32 cellular contexts compared by ENCODE assay signal in genomic region chr9:22986556-22986955, GRCh38.
DNase-seq lines count a peak whose midpoint lies in the region; TF ChIP-seq lines count a peak whose summit lies in the region.
"Had no signal": no experiment of that assay in that cellular context is flagged by ENCODE, and none has a peak within 500 bp of the region (broad histone marks: within the 10 kb centered on the region; RNA-seq: fewer than 3 reads in every experiment).

No MANE protein-coding gene starts in this region.

- H3K27me3 Mint-ChIP-seq in type B pancreatic cell (no peaks in the 10 kb centered on the region), mesothelial cell of epicardium (ENCODE audit: low read depth) (no peaks in the 10 kb centered on the region)
- H3K27me3 Mint-ChIP-seq: activated CD8-positive, alpha-beta T cell treated with anti-CD3 and anti-CD28 coated beads for 36 hours; dendritic cell treated with granulocyte-macrophage colony-stimulating factor and Interleukin-4, amounts not matched to agents 40 ng/mL and 50 ng/mL, for 4 days; naive thymus-derived CD4-positive, alpha-beta T cell had no signal

- peak; percentile 27 for DNase-seq in DMS53 (lab: John Stamatoyannopoulos, UW)
- DNase-seq in DMS53 treated with DMSO at 0.1 percent for 48 hours (lab: John Stamatoyannopoulos, UW; ENCODE audit: unreplicated experiment), result no peak
- peak; percentile 37 for DNase-seq in RKO (ENCODE audit: low spot score)
- DNase-seq in epithelial cell of proximal tubule (ENCODE audit: low read depth), result no peak
- no peak for DNase-seq in type B pancreatic cell (ENCODE audit: extremely low spot score, unreplicated experiment)
- no peak for DNase-seq in NCI-H526 treated with DMSO at 0.1 percent for 48 hours (lab: John Stamatoyannopoulos, UW)
- DNase-seq in mesothelial cell of epicardium (ENCODE audit: low spot score in 2 of 2, unreplicated experiment in 2 of 2), result no peak
- no peak for DNase-seq in SHP77 treated with DMSO at 0.1 percent for 48 hours (lab: John Stamatoyannopoulos, UW)
- DNase-seq: 8988T; activated CD4-positive, alpha-beta T cell treated with anti-CD3 and anti-CD28 coated beads for 1 hour; activated CD8-positive, alpha-beta memory T cell treated with anti-CD3 and anti-CD28 coated beads, Interleukin-2, amount 50 U/mL, for 48 hours; activated CD8-positive, alpha-beta T cell treated with anti-CD3 and anti-CD28 coated beads for 36 hours; activated naive CD4-positive, alpha-beta T cell treated with anti-CD3 and anti-CD28 coated beads for 36 hours; body of pancreas; Calu3; foreskin keratinocyte; GOT3; heart left ventricle; KBM-7; MG63; naive thymus-derived CD4-positive, alpha-beta T cell; NCI-H1105; NCI-H1930; NCI-H526; occipital lobe; RPMI8226; stimulated activated CD4-positive, alpha-beta T cell treated with anti-CD3 and anti-CD28 coated beads, Interleukin-15, amount 100 ng/mL, for 24 hours; transverse colon had no signal

- H3K27ac Mint-ChIP-seq in type B pancreatic cell (no peak overlapping the region), mesothelial cell of epicardium (no peak overlapping the region)
- H3K27ac Mint-ChIP-seq: activated CD8-positive, alpha-beta T cell treated with anti-CD3 and anti-CD28 coated beads for 36 hours; activated naive CD4-positive, alpha-beta T cell treated with anti-CD3 and anti-CD28 coated beads for 36 hours; dendritic cell treated with granulocyte-macrophage colony-stimulating factor and Interleukin-4, amounts not matched to agents 40 ng/mL and 50 ng/mL, for 4 days; naive thymus-derived CD4-positive, alpha-beta T cell; stimulated activated effector memory CD8-positive, alpha-beta T cell treated with anti-CD3 and anti-CD28 coated beads, Interleukin-12 subunit alpha, Interleukin-12 subunit beta, amount 100 ng/mL, for 72 hours; T-helper 1 cell treated with Interleukin-12 subunit alpha and Interleukin-12 subunit beta and Interleukin-4 antibody, amounts not matched to agents 30 μg/mL and 1 μg/mL, for 36 hours had no signal

- H3K9me3 Mint-ChIP-seq in type B pancreatic cell (no peaks in the 10 kb centered on the region), mesothelial cell of epicardium (no peaks in the 10 kb centered on the region)
- H3K9me3 Mint-ChIP-seq: dendritic cell treated with granulocyte-macrophage colony-stimulating factor and Interleukin-4, amounts not matched to agents 40 ng/mL and 50 ng/mL, for 4 days had no signal

- TF ChIP-seq CTCF in epithelial cell of proximal tubule (conservative IDR thresholded peaks at IDR 0.05; ENCODE audit: low read depth, low read length), result peak; percentile 32
- TF ChIP-seq CTCF in type B pancreatic cell (conservative IDR thresholded peaks at IDR 0.05), result peak; percentile 59
- no peak for TF ChIP-seq CTCF in mesothelial cell of epicardium (IDR thresholded peaks at IDR 0.05; ENCODE audit: unreplicated experiment)

- no peak overlapping the region for H3K4me3 ChIP-seq in epithelial cell of proximal tubule (ENCODE audit: low read depth, low read length)
- H3K4me3 ChIP-seq: body of pancreas, esophagus muscularis mucosa, heart left ventricle, MG63, transverse colon had no signal

- H3K4me1 Mint-ChIP-seq in type B pancreatic cell (ENCODE audit: unreplicated experiment) (no peaks in the 10 kb centered on the region), mesothelial cell of epicardium (no peaks in the 10 kb centered on the region)
- H3K4me1 Mint-ChIP-seq: naive thymus-derived CD4-positive, alpha-beta T cell; stimulated activated effector memory CD8-positive, alpha-beta T cell treated with anti-CD3 and anti-CD28 coated beads, Interleukin-12 subunit alpha, Interleukin-12 subunit beta, amount 100 ng/mL, for 72 hours had no signal

- H3K4me3 Mint-ChIP-seq in type B pancreatic cell (no peak overlapping the region), mesothelial cell of epicardium (no peak overlapping the region)
- H3K4me3 Mint-ChIP-seq: activated CD8-positive, alpha-beta T cell treated with anti-CD3 and anti-CD28 coated beads for 36 hours; activated naive CD4-positive, alpha-beta T cell treated with anti-CD3 and anti-CD28 coated beads for 36 hours; dendritic cell treated with granulocyte-macrophage colony-stimulating factor and Interleukin-4, amounts not matched to agents 40 ng/mL and 50 ng/mL, for 4 days; naive thymus-derived CD4-positive, alpha-beta T cell; stimulated activated effector memory CD8-positive, alpha-beta T cell treated with anti-CD3 and anti-CD28 coated beads, Interleukin-12 subunit alpha, Interleukin-12 subunit beta, amount 100 ng/mL, for 72 hours; T-helper 1 cell treated with Interleukin-12 subunit alpha and Interleukin-12 subunit beta and Interleukin-4 antibody, amounts not matched to agents 30 μg/mL and 1 μg/mL, for 36 hours had no signal

- no peaks in the 10 kb centered on the region for H3K36me3 Mint-ChIP-seq in type B pancreatic cell
- no peaks in the 10 kb centered on the region for H3K36me3 Mint-ChIP-seq in mesothelial cell of epicardium
- H3K36me3 Mint-ChIP-seq: naive thymus-derived CD4-positive, alpha-beta T cell; stimulated activated effector memory CD8-positive, alpha-beta T cell treated with anti-CD3 and anti-CD28 coated beads, Interleukin-12 subunit alpha, Interleukin-12 subunit beta, amount 100 ng/mL, for 72 hours had no signal

Comparison
In these comparisons a context has a peak if more than half of its experiments do, and no peak if none do; other contexts are left out.
1. DNase-seq: peak in DMS53 (single experiment) and RKO (single experiment); none in DMS53 treated with DMSO at 0.1 percent for 48 hours (single experiment), epithelial cell of proximal tubule (single experiment), type B pancreatic cell (single experiment), NCI-H526 treated with DMSO at 0.1 percent for 48 hours (single experiment), mesothelial cell of epicardium (0 of 2) and SHP77 treated with DMSO at 0.1 percent for 48 hours (single experiment).